Comparison of ENCODE assay signal across 7 cellular contexts in genomic region chr3:40077139-40077538, GRCh38.
DNase-seq lines count a peak whose midpoint lies in the region; ATAC-seq, FAIRE-seq and TF ChIP-seq lines count a peak whose summit lies in the region.
"Not testable (repeated sequence)": the region's sequence is repeated elsewhere in the genome, so short reads cannot be mapped to it uniquely, and the experiment has no call there.

No MANE protein-coding gene starts in this region.

- H3K9me3 Mint-ChIP-seq in activated CD4-positive, alpha-beta T cell treated with anti-CD3 and anti-CD28 coated beads, Interleukin-2, amount 10 ng/mL, durations not matched to agents 24 days and 14 days; neural crest cell: not testable (repeated sequence)
- peaks cover 29% of the 10 kb centered on the region for H3K9me3 Mint-ChIP-seq in nephron progenitor cell

- in situ Hi-C loops in K562 (cut with MboI); HepG2 (cut with HindIII; ENCODE audit: extremely low pct_ligation_motif_present, low pct_unique_long_range_greater_than_20kb): not testable (repeated sequence)

- WGBS in K562 (ENCODE audit: insufficient coverage, low coverage, missing lambda C conversion rate), result 4% methylated on average over 5 of the region's 6 CpGs
- 76% methylated on average over 6 of the region's 6 CpGs for WGBS in HepG2 (ENCODE audit: low lambda C conversion rate)

- H3K4me3 ChIP-seq in K562; HepG2 (replicated peaks in 1 of 3; ENCODE audit: insufficient read depth in 1 of 3, low read depth in 2 of 3, low read length in 3 of 3); tibial artery: not testable (repeated sequence)

- H3K4me3 Mint-ChIP-seq in activated CD4-positive, alpha-beta T cell treated with anti-CD3 and anti-CD28 coated beads, Interleukin-2, amount 10 ng/mL, durations not matched to agents 24 days and 14 days; nephron progenitor cell; neural crest cell: not testable (repeated sequence)

- H3K27me3 ChIP-seq in K562 (ENCODE audit: control insufficient read depth in 2 of 2, insufficient read depth in 2 of 2, low read length in 2 of 2); HepG2 (ENCODE audit: control insufficient read depth in 1 of 2, insufficient read depth in 2 of 2, low read length in 2 of 2); tibial artery: not testable (repeated sequence)

- not testable (repeated sequence) for TF ChIP-seq CTCF in K562 (IDR thresholded peaks at IDR 0.05 in 2 of 3, conservative IDR thresholded peaks at IDR 0.05 in 1 of 3; ENCODE audit: insufficient read depth in 2 of 3, low read depth in 1 of 3, low read length in 3 of 3); HepG2 (CRISPR knock-in tag; IDR thresholded peaks at IDR 0.05); nephron progenitor cell (IDR thresholded peaks at IDR 0.05); neural crest cell (conservative IDR thresholded peaks at IDR 0.05); tibial artery (IDR thresholded peaks at IDR 0.05)

- FAIRE-seq in K562 (lab: Jason Lieb, UNC), result peak; percentile 26
- FAIRE-seq in HepG2 (lab: Jason Lieb, UNC), result not testable (repeated sequence)

- H3K4me2 ChIP-seq in K562 (ENCODE audit: insufficient read depth, low read length); HepG2 (ENCODE audit: low read depth, low read length): not testable (repeated sequence)

- not testable (repeated sequence) for H4K20me1 ChIP-seq in K562 (replicated peaks; ENCODE audit: control insufficient read depth, insufficient read depth, low read length); HepG2 (ENCODE audit: insufficient read depth, low read length)

- not testable (repeated sequence) for TF ChIP-seq POLR2A in K562 (conservative IDR thresholded peaks at IDR 0.05); HepG2 (IDR thresholded peaks at IDR 0.05; ENCODE audit: insufficient read depth in 1 of 2, low read depth in 2 of 2, low read length in 2 of 2)

- not testable (repeated sequence) for H3K79me2 ChIP-seq in K562 (ENCODE audit: control insufficient read depth, insufficient read depth, low read length); HepG2 (ENCODE audit: insufficient read depth, low read length)

- not testable (repeated sequence) for ATAC-seq in K562, HepG2

- H3K27me3 Mint-ChIP-seq in activated CD4-positive, alpha-beta T cell treated with anti-CD3 and anti-CD28 coated beads, Interleukin-2, amount 10 ng/mL, durations not matched to agents 24 days and 14 days; nephron progenitor cell (ENCODE audit: low read depth, poor library complexity); neural crest cell (ENCODE audit: low read depth): not testable (repeated sequence)

- not testable (repeated sequence) for H3K9me1 ChIP-seq in K562 (ENCODE audit: control insufficient read depth, insufficient read depth, low read length)

- not testable (repeated sequence) for TF ChIP-seq EP300 in K562 (IDR thresholded peaks at IDR 0.05; ENCODE audit: low read length); HepG2 (IDR thresholded peaks at IDR 0.05; ENCODE audit: low read depth in 2 of 2, low read length in 2 of 2); HepG2 (CRISPR knock-in tag; IDR thresholded peaks at IDR 0.05; ENCODE audit: borderline replicate concordance)

- not testable (repeated sequence) for H3K4me1 Mint-ChIP-seq in activated CD4-positive, alpha-beta T cell treated with anti-CD3 and anti-CD28 coated beads, Interleukin-2, amount 10 ng/mL, durations not matched to agents 24 days and 14 days; neural crest cell
- peaks cover 14% of the 10 kb centered on the region for H3K4me1 Mint-ChIP-seq in nephron progenitor cell

- not testable (repeated sequence) for H3K27ac Mint-ChIP-seq in activated CD4-positive, alpha-beta T cell treated with anti-CD3 and anti-CD28 coated beads, Interleukin-2, amount 10 ng/mL, durations not matched to agents 24 days and 14 days
- H3K27ac Mint-ChIP-seq in nephron progenitor cell (peak overlapping the region; percentile 24), neural crest cell (ENCODE audit: unreplicated experiment) (peak overlapping the region; percentile 38)

- TF ChIP-seq RAD21 in K562 (CRISPR knock-in tag; conservative IDR thresholded peaks at IDR 0.05 in 1 of 2, IDR thresholded peaks at IDR 0.05 in 1 of 2); HepG2 (CRISPR knock-in tag; IDR thresholded peaks at IDR 0.05): not testable (repeated sequence)

- H3K4me1 ChIP-seq in K562 (replicated peaks in 1 of 2; ENCODE audit: control insufficient read depth in 2 of 2, insufficient read depth in 2 of 2, low read length in 2 of 2); HepG2 (ENCODE audit: insufficient read depth, low read length): not testable (repeated sequence)
- H3K4me1 ChIP-seq in tibial artery, result peaks cover 0 to 34% (median 18%) of the 10 kb centered on the region in 4 donors

- BruUV-seq in K562 (replicated peaks; lab: Mats Ljungman, UMichigan); HepG2 (replicated peaks; lab: Mats Ljungman, UMichigan): not testable (repeated sequence)

- not testable (repeated sequence) for H3K36me3 Mint-ChIP-seq in activated CD4-positive, alpha-beta T cell treated with anti-CD3 and anti-CD28 coated beads, Interleukin-2, amount 10 ng/mL, durations not matched to agents 24 days and 14 days (ENCODE audit: low read depth); nephron progenitor cell (ENCODE audit: low read depth); neural crest cell (ENCODE audit: low read depth)

- H2AFZ ChIP-seq in K562 (ENCODE audit: low read depth, low read length); HepG2 (ENCODE audit: low read length): not testable (repeated sequence)

- not testable (repeated sequence) for H3K9ac ChIP-seq in K562 (ENCODE audit: insufficient read depth in 1 of 2, low read depth in 2 of 2, low read length in 2 of 2); HepG2 (ENCODE audit: insufficient read depth, low read depth, low read length)

- POLR2A ChIA-PET in K562 (lab: Yijun Ruan, JAX), result interaction anchor here (0.6 to 1.2 kb wide), 4 partner anchors 8 to 105 kb away, joined by 3 to 6 read pairs (median 3); no protein-coding TSS in a partner anchor
- POLR2A ChIA-PET in HepG2 (lab: Yijun Ruan, JAX), result not testable (repeated sequence)

- not testable (repeated sequence) for H3K9me3 ChIP-seq in K562 (replicated peaks; ENCODE audit: control insufficient read depth, insufficient read depth, low read depth, low read length); HepG2 (ENCODE audit: low read length); tibial artery

- intact Hi-C loops in activated CD4-positive, alpha-beta T cell treated with anti-CD3 and anti-CD28 coated beads, Interleukin-2, amount 10 ng/mL, durations not matched to agents 24 days and 14 days (cut with micrococcal nuclease); HepG2 (cut with micrococcal nuclease; ENCODE audit: unreplicated experiment); tibial artery (cut with DNase I; ENCODE audit: low total_unique reads): not testable (repeated sequence)
- intact Hi-C loops in K562 (cut with micrococcal nuclease), result loop anchor here (10.0 kb wide), 1 partner anchor 238 kb away; no protein-coding TSS in a partner anchor

- peak; percentile 19 for DNase-seq in activated CD4-positive, alpha-beta T cell treated with anti-CD3 and anti-CD28 coated beads, Interleukin-2, amount 10 ng/mL, durations not matched to agents 24 days and 14 days
- DNase-seq in K562 (ENCODE audit: extremely low read depth in 1 of 4, low spot score in 3 of 4) (peak in 1 of 4 experiments; percentile 4), left kidney (ENCODE audit: low read depth, low spot score) (peak; percentile 45)
- DNase-seq in HepG2 (ENCODE audit: low spot score); nephron progenitor cell; neural crest cell (ENCODE audit: low read depth, low spot score); tibial artery: not testable (repeated sequence)

- CTCF ChIA-PET in K562 (lab: Yijun Ruan, JAX; ENCODE audit: low intra/inter-chr PET ratio); HepG2 (lab: Yijun Ruan, JAX; ENCODE audit: low intra/inter-chr PET ratio, low total read pairs): not testable (repeated sequence)

- H3K36me3 ChIP-seq in K562 (ENCODE audit: control insufficient read depth, insufficient read depth, low read length); HepG2 (replicated peaks in 1 of 2; ENCODE audit: control insufficient read depth in 1 of 2, insufficient read depth in 2 of 2, low read length in 2 of 2); tibial artery: not testable (repeated sequence)

- H3K27ac ChIP-seq in K562 (ENCODE audit: extremely low read depth, low read depth, low read length); HepG2 (ENCODE audit: extremely low read length, insufficient read depth, low read length): not testable (repeated sequence)
- H3K27ac ChIP-seq in tibial artery, result peak overlapping the region; percentile 61 to 75

TF ChIP-seq in K562, 482 proteins besides CTCF, POLR2A, EP300 and RAD21:
- TF ChIP-seq MTA3 (IDR thresholded peaks at IDR 0.05; ENCODE audit: borderline replicate concordance) (peak; percentile 80; the same call in 1 of the 2 replicates), NFYB (IDR thresholded peaks at IDR 0.05; ENCODE audit: extremely low read depth, insufficient read length) (peak; percentile 51)

TF ChIP-seq in HepG2, 621 proteins besides CTCF, POLR2A, EP300 and RAD21:
- TF ChIP-seq NFYB (CRISPR knock-in tag; IDR thresholded peaks at IDR 0.05) (0 out of 2 replicates have a peak, but pooled peaks have one; percentile 20), ZMYM4 (CRISPR knock-in tag; IDR thresholded peaks at IDR 0.05) (peak; percentile 36; the same call in 1 of the 2 replicates)
